Comparison of ENCODE assay signal across 15 cellular contexts in genomic region chr7:24930856-24931255, GRCh38. TPM values are rescaled to one million over a fixed set of nuclear protein-coding genes. Genes with fewer than 3 reads are reported as not detected.
DNase-seq lines count a peak whose midpoint lies in the region; ATAC-seq, FAIRE-seq and TF ChIP-seq lines count a peak whose summit lies in the region.
"Had no signal": no experiment of that assay in that cellular context is flagged by ENCODE, and none has a peak within 500 bp of the region (broad histone marks: within the 10 kb centered on the region; RNA-seq: fewer than 3 reads in every experiment).

No MANE protein-coding gene starts in this region.

- H3K9me3 ChIP-seq in BLaER1 treated with 17β-estradiol and CSF1 and Interleukin-3, amounts not matched to agents 10 nM and 100 nM (replicated peaks in 1 of 11) = peaks cover 0 to 6% (median 0%) of the 10 kb centered on the region in 11 experiments; a peak in 3 of 22 replicates
- no peaks in the 10 kb centered on the region for H3K9me3 ChIP-seq in Karpas-422 (ENCODE audit: low read length)
- H3K9me3 ChIP-seq in tibial nerve = no peaks in the 10 kb centered on the region
- H3K9me3 ChIP-seq: A549, BE2C had no signal

- peaks cover 8% of the 10 kb centered on the region for H3K36me3 Mint-ChIP-seq in stimulated activated effector memory CD8-positive, alpha-beta T cell treated with anti-CD3 and anti-CD28 coated beads, Interleukin-12 subunit alpha, Interleukin-12 subunit beta, amount 100 ng/mL, for 72 hours

- no peak overlapping the region for H3K27ac ChIP-seq in BLaER1 treated with 17β-estradiol and CSF1 and Interleukin-3, amounts not matched to agents 10 nM and 100 nM
- H3K27ac ChIP-seq in Karpas-422 (ENCODE audit: low read length) (peak overlapping the region; percentile 91), tibial nerve (no peak overlapping the region)
- H3K27ac ChIP-seq: A549 had no signal

- no peak overlapping the region for H3K9ac ChIP-seq in BLaER1 treated with 17β-estradiol and CSF1 and Interleukin-3, amounts not matched to agents 10 nM and 100 nM
- H3K9ac ChIP-seq in Karpas-422 (ENCODE audit: low read length) = no peak overlapping the region

- peaks cover 74% of the 10 kb centered on the region for H3K4me1 Mint-ChIP-seq in stimulated activated effector memory CD8-positive, alpha-beta T cell treated with anti-CD3 and anti-CD28 coated beads, Interleukin-12 subunit alpha, Interleukin-12 subunit beta, amount 100 ng/mL, for 72 hours

- H3K4me1 ChIP-seq in BLaER1 treated with 17β-estradiol and CSF1 and Interleukin-3, amounts not matched to agents 10 nM and 100 nM = peaks cover 22 to 46% (median 41%) of the 10 kb centered on the region in 10 experiments
- H3K4me1 ChIP-seq in Karpas-422 (ENCODE audit: low read length) (peaks cover 97% of the 10 kb centered on the region), tibial nerve (no peaks in the 10 kb centered on the region)

- no peak overlapping the region for H3K4me3 Mint-ChIP-seq in stimulated activated effector memory CD8-positive, alpha-beta T cell treated with anti-CD3 and anti-CD28 coated beads, Interleukin-12 subunit alpha, Interleukin-12 subunit beta, amount 100 ng/mL, for 72 hours
- H3K4me3 Mint-ChIP-seq: CD8-positive, alpha-beta memory T cell; HFFc6 had no signal

- no peaks in the 10 kb centered on the region for H3K9me3 Mint-ChIP-seq in stimulated activated effector memory CD8-positive, alpha-beta T cell treated with anti-CD3 and anti-CD28 coated beads, Interleukin-12 subunit alpha, Interleukin-12 subunit beta, amount 100 ng/mL, for 72 hours
- H3K9me3 Mint-ChIP-seq: CD8-positive, alpha-beta memory T cell; HFFc6 had no signal

- peaks cover 0 to 15% (median 0%) of the 10 kb centered on the region in 11 experiments; a peak in 2 of 22 replicates for H4K20me1 ChIP-seq in BLaER1 treated with 17β-estradiol and CSF1 and Interleukin-3, amounts not matched to agents 10 nM and 100 nM
- peaks cover 57% of the 10 kb centered on the region for H4K20me1 ChIP-seq in Karpas-422 (ENCODE audit: insufficient read depth, low read depth, low read length)

- no peak for FAIRE-seq in bronchial epithelial cell (lab: Jason Lieb, UNC)
- FAIRE-seq: A549, H1, HepG2, HTR-8/SVneo had no signal

- ATAC-seq in stimulated activated effector memory CD8-positive, alpha-beta T cell treated with anti-CD3 and anti-CD28 coated beads, Interleukin-12 subunit alpha, Interleukin-12 subunit beta, amount 100 ng/mL, for 72 hours = no peak
- ATAC-seq: A549, HepG2 had no signal

- no peak for TF ChIP-seq POLR2A in tibial nerve (IDR thresholded peaks at IDR 0.05)

- peak overlapping the region; percentile 90 for H3K27ac Mint-ChIP-seq in stimulated activated effector memory CD8-positive, alpha-beta T cell treated with anti-CD3 and anti-CD28 coated beads, Interleukin-12 subunit alpha, Interleukin-12 subunit beta, amount 100 ng/mL, for 72 hours
- H3K27ac Mint-ChIP-seq: HFFc6 had no signal

- H3K27me3 ChIP-seq in BLaER1 treated with 17β-estradiol and CSF1 and Interleukin-3, amounts not matched to agents 10 nM and 100 nM = no peaks in the 10 kb centered on the region
- H3K27me3 ChIP-seq in Karpas-422 (ENCODE audit: low read length) (no peaks in the 10 kb centered on the region), bronchial epithelial cell (ENCODE audit: control insufficient read depth, insufficient read depth, low read length) (no peaks in the 10 kb centered on the region), tibial nerve (no peaks in the 10 kb centered on the region)
- H3K27me3 ChIP-seq: BE2C had no signal

- DNase-seq in Karpas-422 (no peak), bronchial epithelial cell (ENCODE audit: low read depth) (peak; percentile 70), tibial nerve (ENCODE audit: low spot score in 2 of 2) (no peak), GDM1 (lab: John Stamatoyannopoulos, UW) (no peak)
- DNase-seq in stimulated activated effector memory CD8-positive, alpha-beta T cell treated with anti-CD3 and anti-CD28 coated beads, Interleukin-12 subunit alpha, Interleukin-12 subunit beta, amount 100 ng/mL, for 72 hours (ENCODE audit: low spot score in 2 of 2) = no peak
- DNase-seq: BE2C; CD8-positive, alpha-beta memory T cell; DMS53; HCEC 1CT; HFFc6 had no signal

- peaks cover 0 to 8% (median 0%) of the 10 kb centered on the region in 11 experiments; a peak in 3 of 22 replicates for H3K36me3 ChIP-seq in BLaER1 treated with 17β-estradiol and CSF1 and Interleukin-3, amounts not matched to agents 10 nM and 100 nM
- H3K36me3 ChIP-seq in Karpas-422 (ENCODE audit: insufficient read depth, low read length) (peaks cover 36% of the 10 kb centered on the region), bronchial epithelial cell (ENCODE audit: control insufficient read depth, insufficient read depth, low read length) (no peaks in the 10 kb centered on the region), tibial nerve (no peaks in the 10 kb centered on the region)

- peak overlapping the region in 6 of 11 experiments; percentile 12 to 89 (median 16); a peak in 2 of 22 replicates for H3K4me2 ChIP-seq in BLaER1 treated with 17β-estradiol and CSF1 and Interleukin-3, amounts not matched to agents 10 nM and 100 nM
- H3K4me2 ChIP-seq in Karpas-422 (ENCODE audit: low read depth, low read length, poor library complexity, severe bottlenecking) = no peak overlapping the region
- H3K4me2 ChIP-seq: A549 had no signal

- TF ChIP-seq CTCF in bronchial epithelial cell (IDR thresholded peaks at IDR 0.05; ENCODE audit: insufficient read depth, low read length, severe bottlenecking) (no peak), tibial nerve (IDR thresholded peaks at IDR 0.05) (no peak)

- no peak overlapping the region for H3K4me3 ChIP-seq in BLaER1 treated with 17β-estradiol and CSF1 and Interleukin-3, amounts not matched to agents 10 nM and 100 nM
- H3K4me3 ChIP-seq in Karpas-422 (ENCODE audit: low read length) = no peak overlapping the region
- H3K4me3 ChIP-seq in bronchial epithelial cell (ENCODE audit: low read depth, low read length) = no peak overlapping the region
- H3K4me3 ChIP-seq in tibial nerve = no peak overlapping the region
- H3K4me3 ChIP-seq: A549 had no signal

- TF ChIP-seq EP300 in tibial nerve (IDR thresholded peaks at IDR 0.05) = no peak

- H3K79me2 ChIP-seq in Karpas-422 (ENCODE audit: low read length) = peaks cover 99% of the 10 kb centered on the region

- H3K9me2 ChIP-seq in Karpas-422 (replicated peaks; ENCODE audit: insufficient read depth, low read length) = no peaks in the 10 kb centered on the region

- no peak overlapping the region for H2AFZ ChIP-seq in Karpas-422 (ENCODE audit: low read length)

- WGBS in tibial nerve, 2 donors = 82 to 95% methylated on average over 1 of the region's 1 CpG

RNA-seq across cellular contexts. Expression of gene OSBPL3, which starts 49.1 kb away (rescaled TPM):
- total RNA-seq in Karpas-422 (2014; rRNA removed; shearing (Covaris generic); ENCODE audit: low replicate concordance) = 120 and 149 TPM in 2 replicates
- total RNA-seq in bronchial epithelial cell = 19.7 and 25.0 TPM in 2 replicates
- total RNA-seq in tibial nerve = 1 to 10 TPM; 1.6 to 7.3 (median 5.3) TPM
